29 cellular contexts compared by ENCODE assay signal in the genomic region with DNA sequence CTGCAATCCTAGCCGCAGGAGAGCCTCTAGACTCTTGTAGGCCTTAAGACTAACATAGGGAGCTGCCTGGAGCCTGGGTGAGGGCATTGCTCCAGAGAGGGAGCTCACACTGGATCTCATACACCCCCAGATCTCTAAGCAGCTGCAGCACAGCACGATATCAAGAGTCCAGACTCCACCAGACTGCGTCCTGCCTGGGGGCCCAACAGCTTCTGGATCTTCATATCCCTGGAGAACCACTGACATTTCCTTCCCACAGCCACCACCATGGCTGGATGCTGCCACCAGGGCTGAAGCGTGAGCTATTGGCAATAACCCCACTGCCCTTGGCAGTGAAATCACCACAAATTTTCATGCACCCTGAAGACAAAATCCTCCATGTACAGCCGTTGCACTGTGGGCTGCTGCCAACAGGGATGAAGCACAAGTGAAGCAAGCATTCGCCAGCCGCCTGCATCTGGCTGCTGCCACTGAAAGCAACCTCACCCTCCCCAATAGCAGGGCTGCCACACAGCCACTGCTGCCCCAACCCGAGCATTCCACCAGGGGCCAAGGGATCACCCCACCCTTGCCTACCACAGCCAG. TPM values are rescaled to one million over a fixed set of nuclear protein-coding genes. Genes with fewer than 3 reads are reported as not detected.
DNase-seq lines count a peak whose midpoint lies in the region; ATAC-seq, FAIRE-seq and TF ChIP-seq lines count a peak whose summit lies in the region.
"Had no signal": no experiment of that assay in that cellular context is flagged by ENCODE, and none has a peak within 500 bp of the region (broad histone marks: within the 10 kb centered on the region; RNA-seq: fewer than 3 reads in every experiment).

No MANE protein-coding gene starts in this region.

- TF ChIP-seq CTCF in kidney (IDR thresholded peaks at IDR 0.05; ENCODE audit: borderline replicate concordance, extremely low read depth, insufficient read depth) (no peak), GM20000 (IDR thresholded peaks at IDR 0.05; ENCODE audit: extremely low read depth, missing control alignments) (no peak)

- H3K9ac ChIP-seq in kidney (ENCODE audit: low read length in 2 of 2): no peak overlapping the region

- peaks cover 23% of the 10 kb centered on the region for H3K27me3 Mint-ChIP-seq in activated T-helper 2 cell treated with anti-CD3 and anti-CD28 coated beads, Interferon-gamma antibody, Interleukin-2, Interleukin-4, amounts not matched to agents 10 μg/mL and 5 μg/mL and 100 μg/mL, durations not matched to agents 14 hours and 24 hours and 36 hours (ENCODE audit: low read depth)

- no peak overlapping the region for H3K27ac Mint-ChIP-seq in activated T-helper 2 cell treated with anti-CD3 and anti-CD28 coated beads, Interferon-gamma antibody, Interleukin-2, Interleukin-4, amounts not matched to agents 10 μg/mL and 5 μg/mL and 100 μg/mL, durations not matched to agents 14 hours and 24 hours and 36 hours
- H3K27ac Mint-ChIP-seq: B cell; CD8-positive, alpha-beta memory T cell had no signal

- H3K4me1 ChIP-seq in kidney (ENCODE audit: control insufficient read depth in 1 of 2, insufficient read depth in 1 of 2, low read depth in 1 of 2, low read length in 2 of 2) (no peaks in the 10 kb centered on the region), aorta (ENCODE audit: control insufficient read depth in 1 of 2, insufficient read depth in 2 of 2, low read length in 2 of 2) (no peaks in the 10 kb centered on the region)
- H3K4me1 ChIP-seq: A549 had no signal

- H3K36me3 Mint-ChIP-seq in activated T-helper 2 cell treated with anti-CD3 and anti-CD28 coated beads, Interferon-gamma antibody, Interleukin-2, Interleukin-4, amounts not matched to agents 10 μg/mL and 5 μg/mL and 100 μg/mL, durations not matched to agents 14 hours and 24 hours and 36 hours (ENCODE audit: low read depth): no peaks in the 10 kb centered on the region

- intact Hi-C loops in activated T-helper 2 cell treated with anti-CD3 and anti-CD28 coated beads, Interferon-gamma antibody, Interleukin-2, Interleukin-4, amounts not matched to agents 10 μg/mL and 5 μg/mL and 100 μg/mL, durations not matched to agents 14 hours and 24 hours and 36 hours (cut with micrococcal nuclease): no loop called here
- intact Hi-C loops in kidney (cut with DNase I) (no loop called here), aorta (cut with DNase I) (no loop called here)

- no peaks in the 10 kb centered on the region for H3K4me1 Mint-ChIP-seq in activated T-helper 2 cell treated with anti-CD3 and anti-CD28 coated beads, Interferon-gamma antibody, Interleukin-2, Interleukin-4, amounts not matched to agents 10 μg/mL and 5 μg/mL and 100 μg/mL, durations not matched to agents 14 hours and 24 hours and 36 hours (ENCODE audit: low read depth)
- H3K4me1 Mint-ChIP-seq: B cell; CD8-positive, alpha-beta memory T cell had no signal

- no peaks in the 10 kb centered on the region for H3K36me3 ChIP-seq in kidney (ENCODE audit: control insufficient read depth in 1 of 2, insufficient read depth in 2 of 2, low read length in 2 of 2)
- no peaks in the 10 kb centered on the region for H3K36me3 ChIP-seq in aorta (ENCODE audit: control insufficient read depth in 1 of 2, insufficient read depth in 2 of 2, low read length in 1 of 2)

- H3K4me3 ChIP-seq in kidney (ENCODE audit: low read length in 2 of 2) (no peak overlapping the region), aorta (ENCODE audit: low read length in 2 of 2) (no peak overlapping the region)
- H3K4me3 ChIP-seq: A549, GM12878 had no signal

- 78 to 81% methylated on average over 8 of the region's 8 CpGs for WGBS in aorta, 2 donors

- H3K27ac ChIP-seq in kidney (ENCODE audit: low read depth in 2 of 2, low read length in 2 of 2) (no peak overlapping the region), aorta (ENCODE audit: low read depth in 1 of 2, low read length in 2 of 2) (no peak overlapping the region)
- H3K27ac ChIP-seq: A549, C4-2B had no signal

- H3K9me3 ChIP-seq in kidney (ENCODE audit: control insufficient read depth in 1 of 2, low read length in 2 of 2) (peaks cover 3% of the 10 kb centered on the region in 2 donors), aorta (ENCODE audit: control insufficient read depth, low read length) (peaks cover 3% of the 10 kb centered on the region)

- ATAC-seq in aorta (ENCODE audit: low FRiP score): peak; percentile 19
- no peak for ATAC-seq in HG02588 (IDR thresholded peaks at IDR 0.05; ENCODE audit: unreplicated experiment)
- ATAC-seq: A549, GM12878, HCT116, HepG2, PC-3 had no signal

- no peaks in the 10 kb centered on the region for H3K27me3 ChIP-seq in aorta (ENCODE audit: control insufficient read depth in 1 of 2, insufficient read depth in 2 of 2, low read length in 1 of 2)

- H3K9me3 Mint-ChIP-seq in activated T-helper 2 cell treated with anti-CD3 and anti-CD28 coated beads, Interferon-gamma antibody, Interleukin-2, Interleukin-4, amounts not matched to agents 10 μg/mL and 5 μg/mL and 100 μg/mL, durations not matched to agents 14 hours and 24 hours and 36 hours: peaks cover 17% of the 10 kb centered on the region

- H3K4me3 Mint-ChIP-seq in activated T-helper 2 cell treated with anti-CD3 and anti-CD28 coated beads, Interferon-gamma antibody, Interleukin-2, Interleukin-4, amounts not matched to agents 10 μg/mL and 5 μg/mL and 100 μg/mL, durations not matched to agents 14 hours and 24 hours and 36 hours (ENCODE audit: low read depth): no peak overlapping the region
- H3K4me3 Mint-ChIP-seq: B cell; CD8-positive, alpha-beta memory T cell had no signal

- peak; percentile 19 for DNase-seq in activated CD8-positive, alpha-beta memory T cell treated with anti-CD3 and anti-CD28 coated beads for 24 hours
- DNase-seq in activated CD8-positive, alpha-beta memory T cell treated with anti-CD3 and anti-CD28 coated beads, Interleukin-2, amount 50 U/mL, for 48 hours: no peak
- peak; percentile 6 for DNase-seq in activated T-helper 2 cell treated with anti-CD3 and anti-CD28 coated beads, Interferon-gamma antibody, Interleukin-2, Interleukin-4, amounts not matched to agents 10 μg/mL and 5 μg/mL and 100 μg/mL, durations not matched to agents 14 hours and 24 hours and 36 hours (ENCODE audit: low spot score)
- DNase-seq in kidney (peak; percentile 59), aorta (no peak), GM20000 (ENCODE audit: low spot score) (no peak)
- DNase-seq: CD8-positive, alpha-beta memory T cell; DMS 273 treated with DMSO at 0.1 percent for 48 hours; DMS79; EL; GDM1; Karpas-422; NCI-H1105; NCI-H146; NCI-H1930; NCI-H2107; NCI-H446 treated with DMSO at 0.1 percent for 48 hours; NCI-H526; NCI-H82; NK-92 treated with Interleukin-12 subunit alpha and Interleukin-12 subunit beta, amount 100 ng/mL, for 24 hours; PC-3 had no signal

- FAIRE-seq in kidney (lab: Jason Lieb, UNC): no peak
- FAIRE-seq: A549, GM12878, H1, HepG2 had no signal

RNA-seq across cellular contexts. Expression of gene CACNA2D4, which starts 28.2 kb away (rescaled TPM):
- total RNA-seq in activated T-helper 2 cell treated with anti-CD3 and anti-CD28 coated beads, Interferon-gamma antibody, Interleukin-2, Interleukin-4, amounts not matched to agents 10 μg/mL and 5 μg/mL and 100 μg/mL, durations not matched to agents 14 hours and 24 hours and 36 hours: 6.2 and 10.0 TPM in 2 replicates
- 7.3 TPM for total RNA-seq in kidney
- 2.5 TPM for polyA plus RNA-seq in kidney (ENCODE audit: insufficient read depth, low read depth, low replicate concordance)
- 1 to 10 TPM; 6.2 to 9.7 TPM for total RNA-seq in aorta
- polyA plus RNA-seq in aorta: 1 to 10 TPM in 1 of 2 donors, under 1 TPM in 1; 0.88 to 3.0 TPM
- total RNA-seq: PC-3 had no signal
- polyA plus RNA-seq: A549 had no signal

Comparison
In these comparisons a context has a peak if more than half of its experiments do, and no peak if none do; other contexts are left out.
1. DNase-seq: peak in activated CD8-positive, alpha-beta memory T cell treated with anti-CD3 and anti-CD28 coated beads for 24 hours (single experiment), activated T-helper 2 cell treated with anti-CD3 and anti-CD28 coated beads, Interferon-gamma antibody, Interleukin-2, Interleukin-4, amounts not matched to agents 10 μg/mL and 5 μg/mL and 100 μg/mL, durations not matched to agents 14 hours and 24 hours and 36 hours (single experiment) and kidney (single experiment); none in activated CD8-positive, alpha-beta memory T cell treated with anti-CD3 and anti-CD28 coated beads, Interleukin-2, amount 50 U/mL, for 48 hours (single experiment), aorta (0 of 2) and GM20000 (single experiment).